In the genomic region with DNA sequence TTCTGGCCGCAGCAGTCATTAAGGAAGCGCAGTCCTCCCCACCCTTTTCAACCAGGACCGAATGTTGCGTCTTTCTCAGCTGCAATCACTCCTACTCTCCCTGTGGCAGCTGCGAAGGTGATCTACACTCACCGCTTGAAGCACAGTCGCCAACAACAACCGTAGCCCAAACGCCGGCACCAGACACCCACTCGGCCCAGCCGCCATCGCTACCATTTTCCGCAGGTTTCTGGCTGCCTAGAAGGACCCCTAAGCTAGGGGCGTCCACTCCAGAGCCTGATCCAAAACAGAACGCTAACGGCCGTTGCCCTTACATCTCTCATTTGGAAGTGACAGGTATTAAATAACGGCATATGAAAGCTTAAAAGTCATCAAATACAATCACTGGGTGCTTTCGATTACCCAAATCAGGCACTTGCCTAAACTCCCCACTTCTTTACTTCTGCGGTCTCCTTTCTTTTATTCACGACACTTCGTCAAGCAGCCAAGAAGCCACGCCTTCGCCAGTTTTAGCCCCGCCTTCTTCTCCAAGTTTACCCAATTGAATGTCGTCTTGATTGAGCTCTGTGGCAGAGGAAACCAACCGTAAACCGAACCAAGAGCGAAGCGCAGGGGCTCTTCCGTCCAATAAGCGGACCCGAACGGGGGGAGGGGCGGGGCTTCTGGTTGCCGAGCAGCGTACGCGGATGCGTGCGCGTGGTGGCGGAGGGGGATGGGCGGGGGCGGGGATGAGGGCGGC, we compare ENCODE assay signal across 1 cellular context.
TF ChIP-seq lines count a peak whose summit lies in the region.

A gene (minus strand): TSS at position 231 of the 739 bp plus-strand sequence. CDS start 15 bp downstream, at position 216.

TF ChIP-seq in K562, 482 proteins besides CTCF, POLR2A, EP300 and RAD21 (continued from another document and continues in another):
- TF ChIP-seq, protein P1, sequence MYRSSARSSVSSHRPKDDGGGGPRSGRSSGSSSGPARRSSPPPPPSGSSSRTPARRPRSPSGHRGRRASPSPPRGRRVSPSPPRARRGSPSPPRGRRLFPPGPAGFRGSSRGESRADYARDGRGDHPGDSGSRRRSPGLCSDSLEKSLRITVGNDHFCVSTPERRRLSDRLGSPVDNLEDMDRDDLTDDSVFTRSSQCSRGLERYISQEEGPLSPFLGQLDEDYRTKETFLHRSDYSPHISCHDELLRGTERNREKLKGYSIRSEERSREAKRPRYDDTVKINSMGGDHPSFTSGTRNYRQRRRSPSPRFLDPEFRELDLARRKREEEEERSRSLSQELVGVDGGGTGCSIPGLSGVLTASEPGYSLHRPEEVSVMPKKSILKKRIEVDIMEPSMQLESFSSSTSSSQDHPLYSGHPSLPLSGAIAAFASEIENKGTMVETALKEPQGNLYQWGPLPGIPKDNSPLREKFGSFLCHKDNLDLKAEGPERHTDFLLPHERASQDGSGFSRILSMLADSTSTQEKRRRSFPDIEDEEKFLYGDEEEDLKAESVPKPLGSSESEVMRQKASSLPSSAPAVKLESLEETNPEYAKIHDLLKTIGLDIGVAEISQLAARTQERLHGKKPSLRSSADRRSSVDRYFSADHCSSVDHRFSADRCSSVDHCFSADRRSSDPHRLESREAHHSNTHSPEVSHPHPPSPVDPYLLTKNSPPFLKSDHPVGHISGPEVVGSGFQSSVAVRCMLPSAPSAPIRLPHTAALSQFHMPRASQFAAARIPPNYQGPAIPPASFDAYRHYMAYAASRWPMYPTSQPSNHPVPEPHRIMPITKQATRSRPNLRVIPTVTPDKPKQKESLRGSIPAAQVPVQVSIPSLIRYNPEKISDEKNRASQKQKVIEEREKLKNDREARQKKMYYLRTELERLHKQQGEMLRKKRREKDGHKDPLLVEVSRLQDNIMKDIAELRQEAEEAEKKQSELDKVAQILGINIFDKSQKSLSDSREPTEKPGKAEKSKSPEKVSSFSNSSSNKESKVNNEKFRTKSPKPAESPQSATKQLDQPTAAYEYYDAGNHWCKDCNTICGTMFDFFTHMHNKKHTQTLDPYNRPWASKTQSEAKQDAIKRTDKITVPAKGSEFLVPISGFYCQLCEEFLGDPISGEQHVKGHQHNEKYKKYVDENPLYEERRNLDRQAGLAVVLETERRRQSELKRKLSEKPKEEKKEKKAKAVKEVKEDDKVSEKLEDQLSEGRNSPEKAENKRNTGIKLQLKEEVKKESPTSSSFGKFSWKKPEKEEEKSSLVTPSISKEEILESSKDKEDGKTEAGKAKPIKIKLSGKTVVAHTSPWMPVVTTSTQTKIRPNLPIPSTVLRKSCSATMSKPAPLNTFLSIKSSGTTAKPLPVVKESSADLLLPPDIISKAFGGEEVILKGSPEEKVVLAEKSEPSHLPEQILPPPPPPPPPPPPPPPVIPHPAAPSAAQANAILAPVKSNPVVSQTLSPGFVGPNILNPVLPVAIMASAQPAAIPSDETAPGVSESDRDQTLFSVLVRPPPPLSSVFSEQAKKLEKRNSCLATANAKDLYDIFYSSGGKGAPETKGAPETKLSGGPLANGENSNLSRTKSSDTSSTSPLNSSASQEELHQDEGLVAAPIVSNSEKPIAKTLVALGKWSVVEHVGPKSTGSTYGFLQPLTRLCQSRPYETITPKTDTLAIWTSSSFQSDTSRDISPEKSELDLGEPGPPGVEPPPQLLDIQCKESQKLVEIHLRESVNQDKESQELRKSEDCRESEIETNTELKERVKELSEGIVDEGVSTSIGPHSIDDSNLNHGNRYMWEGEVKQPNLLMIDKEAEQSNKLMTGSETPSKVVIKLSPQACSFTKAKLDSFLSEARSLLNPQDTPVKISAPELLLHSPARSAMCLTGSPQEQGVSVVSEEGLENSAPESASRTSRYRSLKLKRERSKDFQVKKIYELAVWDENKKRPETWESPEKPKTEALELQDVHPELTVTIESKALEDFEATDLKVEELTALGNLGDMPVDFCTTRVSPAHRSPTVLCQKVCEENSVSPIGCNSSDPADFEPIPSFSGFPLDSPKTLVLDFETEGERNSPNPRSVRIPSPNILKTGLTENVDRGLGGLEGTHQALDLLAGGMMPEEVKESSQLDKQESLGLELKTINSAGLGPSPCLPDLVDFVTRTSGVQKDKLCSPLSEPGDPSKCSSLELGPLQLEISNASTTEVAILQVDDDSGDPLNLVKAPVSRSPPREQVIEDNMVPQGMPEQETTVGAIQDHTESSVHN (IDR thresholded peaks at IDR 0.05; ENCODE audit: borderline replicate concordance in 1 of 2, low read depth in 1 of 2): peak in 1 of 2 experiments; percentile 46; a peak in 1 of 4 replicates
- TF ChIP-seq ZNF764 (CRISPR knock-in tag; IDR thresholded peaks at IDR 0.05; ENCODE audit: low read depth): no peak
- TF ChIP-seq MAZ (CRISPR knock-in tag; conservative IDR thresholded peaks at IDR 0.05 in 1 of 2, IDR thresholded peaks at IDR 0.05 in 1 of 2): peak in 1 of 2 experiments; percentile 47; a peak in 1 of 4 replicates
- peak; percentile 28; the same call in 1 of the 2 replicates for TF ChIP-seq DPF2 (IDR thresholded peaks at IDR 0.05)
- TF ChIP-seq DACH1 (IDR thresholded peaks at IDR 0.05; ENCODE audit: partially characterized antibody): peak; percentile 92
- TF ChIP-seq C11orf30 (IDR thresholded peaks at IDR 0.05; ENCODE audit: low read depth): peak; percentile 71
- peak; percentile 59; the same call in 1 of the 2 replicates for TF ChIP-seq KAT8 (IDR thresholded peaks at IDR 0.05; ENCODE audit: low read depth)
- TF ChIP-seq GABPA (tag; conservative IDR thresholded peaks at IDR 0.05; ENCODE audit: low read depth): 0 out of 2 replicates have a peak, but pooled peaks have one; percentile 9
- peak; percentile 96 for TF ChIP-seq TAF9B (IDR thresholded peaks at IDR 0.05; ENCODE audit: partially characterized antibody)
- peak; percentile 91 for TF ChIP-seq PHF8 (IDR thresholded peaks at IDR 0.05; ENCODE audit: borderline replicate concordance, low read length)
- peak; percentile 99 for TF ChIP-seq GTF2E2 (tag; IDR thresholded peaks at IDR 0.05)
- no peak for TF ChIP-seq ZNF57 (CRISPR knock-in tag; IDR thresholded peaks at IDR 0.05)
- TF ChIP-seq SIN3A (IDR thresholded peaks at IDR 0.05; ENCODE audit: borderline replicate concordance in 2 of 2, control insufficient read depth in 1 of 2, low read depth in 2 of 2, low read length in 2 of 2): peak in 1 of 2 experiments; percentile 47; a peak in 2 of 4 replicates
- TF ChIP-seq SRSF7 (optimal IDR thresholded peaks at IDR 0.05; ENCODE audit: low read depth, low read length): no peak
- TF ChIP-seq, protein P2, sequence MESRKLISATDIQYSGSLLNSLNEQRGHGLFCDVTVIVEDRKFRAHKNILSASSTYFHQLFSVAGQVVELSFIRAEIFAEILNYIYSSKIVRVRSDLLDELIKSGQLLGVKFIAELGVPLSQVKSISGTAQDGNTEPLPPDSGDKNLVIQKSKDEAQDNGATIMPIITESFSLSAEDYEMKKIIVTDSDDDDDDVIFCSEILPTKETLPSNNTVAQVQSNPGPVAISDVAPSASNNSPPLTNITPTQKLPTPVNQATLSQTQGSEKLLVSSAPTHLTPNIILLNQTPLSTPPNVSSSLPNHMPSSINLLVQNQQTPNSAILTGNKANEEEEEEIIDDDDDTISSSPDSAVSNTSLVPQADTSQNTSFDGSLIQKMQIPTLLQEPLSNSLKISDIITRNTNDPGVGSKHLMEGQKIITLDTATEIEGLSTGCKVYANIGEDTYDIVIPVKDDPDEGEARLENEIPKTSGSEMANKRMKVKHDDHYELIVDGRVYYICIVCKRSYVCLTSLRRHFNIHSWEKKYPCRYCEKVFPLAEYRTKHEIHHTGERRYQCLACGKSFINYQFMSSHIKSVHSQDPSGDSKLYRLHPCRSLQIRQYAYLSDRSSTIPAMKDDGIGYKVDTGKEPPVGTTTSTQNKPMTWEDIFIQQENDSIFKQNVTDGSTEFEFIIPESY (CRISPR knock-in tag; IDR thresholded peaks at IDR 0.05): no peak
- TF ChIP-seq NONO (IDR thresholded peaks at IDR 0.05; ENCODE audit: low read depth in 2 of 2, low read length in 1 of 2): no peak
- peak; percentile 34 for TF ChIP-seq MEIS2 (IDR thresholded peaks at IDR 0.05; ENCODE audit: partially characterized antibody)
- peak; percentile 39 for TF ChIP-seq HDAC2 (IDR thresholded peaks at IDR 0.05)
- TF ChIP-seq POLR2AphosphoS5 (IDR thresholded peaks at IDR 0.05; ENCODE audit: control insufficient read depth, insufficient read depth, low read depth, low read length): peak; percentile 95
- peak; percentile 73; the same call in 1 of the 2 replicates for TF ChIP-seq BRD4 (IDR thresholded peaks at IDR 0.05)
- TF ChIP-seq ATF1 (CRISPR knock-in tag; IDR thresholded peaks at IDR 0.05): no peak
- TF ChIP-seq ATF1 (tag; IDR thresholded peaks at IDR 0.05): peak; percentile 69
- peak; percentile 39; the same call in 1 of the 2 replicates for TF ChIP-seq SMAD4 (CRISPR knock-in tag; conservative IDR thresholded peaks at IDR 0.05)
- TF ChIP-seq, protein P3, sequence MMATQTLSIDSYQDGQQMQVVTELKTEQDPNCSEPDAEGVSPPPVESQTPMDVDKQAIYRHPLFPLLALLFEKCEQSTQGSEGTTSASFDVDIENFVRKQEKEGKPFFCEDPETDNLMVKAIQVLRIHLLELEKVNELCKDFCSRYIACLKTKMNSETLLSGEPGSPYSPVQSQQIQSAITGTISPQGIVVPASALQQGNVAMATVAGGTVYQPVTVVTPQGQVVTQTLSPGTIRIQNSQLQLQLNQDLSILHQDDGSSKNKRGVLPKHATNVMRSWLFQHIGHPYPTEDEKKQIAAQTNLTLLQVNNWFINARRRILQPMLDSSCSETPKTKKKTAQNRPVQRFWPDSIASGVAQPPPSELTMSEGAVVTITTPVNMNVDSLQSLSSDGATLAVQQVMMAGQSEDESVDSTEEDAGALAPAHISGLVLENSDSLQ (IDR thresholded peaks at IDR 0.05): peak; percentile 82
- peak; percentile 47; the same call in 1 of the 2 replicates for TF ChIP-seq MTA3 (IDR thresholded peaks at IDR 0.05; ENCODE audit: borderline replicate concordance)
- TF ChIP-seq TRIM28 (IDR thresholded peaks at IDR 0.05): peak; percentile 55; the same call in 1 of the 2 replicates
- TF ChIP-seq, protein P4, sequence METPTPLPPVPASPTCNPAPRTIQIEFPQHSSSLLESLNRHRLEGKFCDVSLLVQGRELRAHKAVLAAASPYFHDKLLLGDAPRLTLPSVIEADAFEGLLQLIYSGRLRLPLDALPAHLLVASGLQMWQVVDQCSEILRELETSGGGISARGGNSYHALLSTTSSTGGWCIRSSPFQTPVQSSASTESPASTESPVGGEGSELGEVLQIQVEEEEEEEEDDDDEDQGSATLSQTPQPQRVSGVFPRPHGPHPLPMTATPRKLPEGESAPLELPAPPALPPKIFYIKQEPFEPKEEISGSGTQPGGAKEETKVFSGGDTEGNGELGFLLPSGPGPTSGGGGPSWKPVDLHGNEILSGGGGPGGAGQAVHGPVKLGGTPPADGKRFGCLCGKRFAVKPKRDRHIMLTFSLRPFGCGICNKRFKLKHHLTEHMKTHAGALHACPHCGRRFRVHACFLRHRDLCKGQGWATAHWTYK (CRISPR knock-in tag; IDR thresholded peaks at IDR 0.05): peak; percentile 61; the same call in 1 of the 2 replicates
- no peak for TF ChIP-seq RNF2 (IDR thresholded peaks at IDR 0.05)
- no peak for TF ChIP-seq U2AF2 (optimal IDR thresholded peaks at IDR 0.05; ENCODE audit: low read depth, low read length)
- TF ChIP-seq HDAC3 (IDR thresholded peaks at IDR 0.05; ENCODE audit: borderline replicate concordance, partially characterized antibody): no peak
- TF ChIP-seq ATF7 (IDR thresholded peaks at IDR 0.05): peak; percentile 73; the same call in 1 of the 2 replicates
- peak in 1 of 2 experiments; percentile 11; a peak in 1 of 4 replicates for TF ChIP-seq RCOR1 (IDR thresholded peaks at IDR 0.05; ENCODE audit: borderline replicate concordance in 1 of 2, low read depth in 2 of 2, low read length in 2 of 2)
- TF ChIP-seq, protein P5, sequence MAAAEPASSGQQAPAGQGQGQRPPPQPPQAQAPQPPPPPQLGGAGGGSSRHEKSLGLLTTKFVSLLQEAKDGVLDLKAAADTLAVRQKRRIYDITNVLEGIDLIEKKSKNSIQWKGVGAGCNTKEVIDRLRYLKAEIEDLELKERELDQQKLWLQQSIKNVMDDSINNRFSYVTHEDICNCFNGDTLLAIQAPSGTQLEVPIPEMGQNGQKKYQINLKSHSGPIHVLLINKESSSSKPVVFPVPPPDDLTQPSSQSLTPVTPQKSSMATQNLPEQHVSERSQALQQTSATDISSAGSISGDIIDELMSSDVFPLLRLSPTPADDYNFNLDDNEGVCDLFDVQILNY (CRISPR knock-in tag; IDR thresholded peaks at IDR 0.05): no peak
- TF ChIP-seq NFYB (IDR thresholded peaks at IDR 0.05; ENCODE audit: extremely low read depth, insufficient read length): peak; percentile 38
- peak; percentile 17; the same call in 1 of the 2 replicates for TF ChIP-seq OTX1 (CRISPR knock-in tag; IDR thresholded peaks at IDR 0.05)
- TF ChIP-seq SREBF2 (CRISPR knock-in tag; IDR thresholded peaks at IDR 0.05): no peak
- TF ChIP-seq, protein P6, sequence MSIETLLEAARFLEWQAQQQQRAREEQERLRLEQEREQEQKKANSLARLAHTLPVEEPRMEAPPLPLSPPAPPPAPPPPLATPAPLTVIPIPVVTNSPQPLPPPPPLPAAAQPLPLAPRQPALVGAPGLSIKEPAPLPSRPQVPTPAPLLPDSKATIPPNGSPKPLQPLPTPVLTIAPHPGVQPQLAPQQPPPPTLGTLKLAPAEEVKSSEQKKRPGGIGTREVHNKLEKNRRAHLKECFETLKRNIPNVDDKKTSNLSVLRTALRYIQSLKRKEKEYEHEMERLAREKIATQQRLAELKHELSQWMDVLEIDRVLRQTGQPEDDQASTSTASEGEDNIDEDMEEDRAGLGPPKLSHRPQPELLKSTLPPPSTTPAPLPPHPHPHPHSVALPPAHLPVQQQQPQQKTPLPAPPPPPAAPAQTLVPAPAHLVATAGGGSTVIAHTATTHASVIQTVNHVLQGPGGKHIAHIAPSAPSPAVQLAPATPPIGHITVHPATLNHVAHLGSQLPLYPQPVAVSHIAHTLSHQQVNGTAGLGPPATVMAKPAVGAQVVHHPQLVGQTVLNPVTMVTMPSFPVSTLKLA (conservative IDR thresholded peaks at IDR 0.05): peak in 1 of 2 experiments; percentile 10; a peak in 2 of 4 replicates
- TF ChIP-seq CREM (IDR thresholded peaks at IDR 0.05; ENCODE audit: low read depth): 0 out of 2 replicates have a peak, but pooled peaks have one; percentile 25
- TF ChIP-seq EWSR1 (IDR thresholded peaks at IDR 0.05; ENCODE audit: borderline replicate concordance, low read depth, partially characterized antibody): no peak
- TF ChIP-seq, protein P7, sequence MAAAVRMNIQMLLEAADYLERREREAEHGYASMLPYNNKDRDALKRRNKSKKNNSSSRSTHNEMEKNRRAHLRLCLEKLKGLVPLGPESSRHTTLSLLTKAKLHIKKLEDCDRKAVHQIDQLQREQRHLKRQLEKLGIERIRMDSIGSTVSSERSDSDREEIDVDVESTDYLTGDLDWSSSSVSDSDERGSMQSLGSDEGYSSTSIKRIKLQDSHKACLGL (CRISPR knock-in tag; IDR thresholded peaks at IDR 0.05; ENCODE audit: borderline replicate concordance, poor library complexity, severe bottlenecking): no peak
- TF ChIP-seq ZNF239 (CRISPR knock-in tag; IDR thresholded peaks at IDR 0.05): no peak
- TF ChIP-seq, protein P8, sequence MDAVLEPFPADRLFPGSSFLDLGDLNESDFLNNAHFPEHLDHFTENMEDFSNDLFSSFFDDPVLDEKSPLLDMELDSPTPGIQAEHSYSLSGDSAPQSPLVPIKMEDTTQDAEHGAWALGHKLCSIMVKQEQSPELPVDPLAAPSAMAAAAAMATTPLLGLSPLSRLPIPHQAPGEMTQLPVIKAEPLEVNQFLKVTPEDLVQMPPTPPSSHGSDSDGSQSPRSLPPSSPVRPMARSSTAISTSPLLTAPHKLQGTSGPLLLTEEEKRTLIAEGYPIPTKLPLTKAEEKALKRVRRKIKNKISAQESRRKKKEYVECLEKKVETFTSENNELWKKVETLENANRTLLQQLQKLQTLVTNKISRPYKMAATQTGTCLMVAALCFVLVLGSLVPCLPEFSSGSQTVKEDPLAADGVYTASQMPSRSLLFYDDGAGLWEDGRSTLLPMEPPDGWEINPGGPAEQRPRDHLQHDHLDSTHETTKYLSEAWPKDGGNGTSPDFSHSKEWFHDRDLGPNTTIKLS (IDR thresholded peaks at IDR 0.05; ENCODE audit: borderline replicate concordance, low read depth): peak; percentile 96
